Comparison of ENCODE assay signal across 12 cellular contexts in genomic region chr20:25272223-25273000, GRCh38. TPM values are rescaled to one million over a fixed set of nuclear protein-coding genes. Genes with fewer than 3 reads are reported as not detected.
DNase-seq lines count a peak whose midpoint lies in the region; TF ChIP-seq lines count a peak whose summit lies in the region.
"Had no signal": no experiment of that assay in that cellular context is flagged by ENCODE, and none has a peak within 500 bp of the region (broad histone marks: within the 10 kb centered on the region; RNA-seq: fewer than 3 reads in every experiment).

No MANE protein-coding gene starts in this region.

- H3K27me3 ChIP-seq in mesenchymal stem cell (ENCODE audit: control insufficient read depth in 1 of 2, insufficient read depth in 1 of 2, low read length in 2 of 2) (no peaks in the 10 kb centered on the region), suprapubic skin (no peaks in the 10 kb centered on the region)

- no peak overlapping the region for H2AK5ac ChIP-seq in mesenchymal stem cell (ENCODE audit: low read length, severe bottlenecking)

- no peak overlapping the region for H3K14ac ChIP-seq in mesenchymal stem cell (ENCODE audit: low read length in 2 of 2)

- H2BK12ac ChIP-seq in mesenchymal stem cell (ENCODE audit: low read length in 2 of 2), result no peak overlapping the region

- DNase-seq in activated gamma-delta T cell treated with Interleukin-2 at 50 U/mL for 16 hours (peak; percentile 1), activated gamma-delta T cell (lab: John Stamatoyannopoulos, UW) (no peak), mesenchymal stem cell (no peak), suprapubic skin (ENCODE audit: low spot score in 2 of 2) (peak; percentile 44 to 56), DMS53 treated with DMSO at 0.1 percent for 48 hours (lab: John Stamatoyannopoulos, UW; ENCODE audit: unreplicated experiment) (no peak)
- DNase-seq in activated T-cell treated with anti-CD3 and anti-CD28 coated beads, Interleukin-2, amount 50 U/mL, for 1 hour, result no peak
- DNase-seq in activated CD4-positive, alpha-beta T cell treated with anti-CD3 and anti-CD28 coated beads, Interleukin-2, amount 50 U/mL, for 48 hours, result no peak
- DNase-seq: central memory CD4-positive, alpha-beta T cell; NCI-H2081 treated with DMSO at 0.1 percent for 48 hours; SIG-M5; stimulated activated CD4-positive, alpha-beta T cell treated with anti-CD3 and anti-CD28 coated beads, Interleukin-4, amount 100 ng/mL, for 1 hour had no signal

- peak overlapping the region; percentile 90 for H3K27ac ChIP-seq in cingulate gyrus (ENCODE audit: low read depth, low read length)
- H3K27ac ChIP-seq in mesenchymal stem cell (ENCODE audit: low read length, poor library complexity, severe bottlenecking), result peak overlapping the region; percentile 28
- H3K27ac ChIP-seq in suprapubic skin, result peak overlapping the region; percentile 61

- H3K9me3 ChIP-seq in mesenchymal stem cell (ENCODE audit: control insufficient read depth, low read length) (no peaks in the 10 kb centered on the region), suprapubic skin (no peaks in the 10 kb centered on the region)

- H4K8ac ChIP-seq in mesenchymal stem cell (ENCODE audit: low read length), result no peak overlapping the region

- TF ChIP-seq EP300 in suprapubic skin (IDR thresholded peaks at IDR 0.05), result no peak

- no peak for TF ChIP-seq POLR2A in suprapubic skin (IDR thresholded peaks at IDR 0.05)

- no peak for TF ChIP-seq CTCF in suprapubic skin (IDR thresholded peaks at IDR 0.05)

- H3K4me3 ChIP-seq in mesenchymal stem cell (ENCODE audit: insufficient read depth in 1 of 2, low read depth in 1 of 2, low read length in 2 of 2) (no peak overlapping the region), suprapubic skin (no peak overlapping the region)

- H3K4me1 ChIP-seq in mesenchymal stem cell (ENCODE audit: control insufficient read depth, insufficient read depth, low read depth, low read length), result peaks cover 32% of the 10 kb centered on the region
- peaks cover 24% of the 10 kb centered on the region for H3K4me1 ChIP-seq in suprapubic skin

- H3K18ac ChIP-seq in mesenchymal stem cell (ENCODE audit: low read depth in 1 of 2, low read length in 2 of 2), result no peak overlapping the region

- no peak overlapping the region for H2BK15ac ChIP-seq in mesenchymal stem cell (ENCODE audit: low read depth, poor library complexity, severe bottlenecking)

- H2AFZ ChIP-seq in mesenchymal stem cell (ENCODE audit: low read depth, low read length), result no peak overlapping the region

- no peak overlapping the region for H4K91ac ChIP-seq in mesenchymal stem cell (ENCODE audit: low read length)

- no peak overlapping the region for H3K4me2 ChIP-seq in mesenchymal stem cell (ENCODE audit: low read length, poor library complexity, severe bottlenecking)

- WGBS in mesenchymal stem cell, result 91% methylated on average over 19 of the region's 19 CpGs
- WGBS in suprapubic skin, result 85% methylated on average over 19 of the region's 19 CpGs

- H3K23ac ChIP-seq in mesenchymal stem cell (ENCODE audit: low read length in 2 of 2), result no peak overlapping the region

- no peak overlapping the region for H3K9ac ChIP-seq in mesenchymal stem cell (ENCODE audit: low read length)

- H3K79me1 ChIP-seq in mesenchymal stem cell (replicated peaks; ENCODE audit: low read length, poor library complexity, severe bottlenecking), result peaks cover 44% of the 10 kb centered on the region

- H2BK120ac ChIP-seq in mesenchymal stem cell (ENCODE audit: low read depth, low read length), result no peak overlapping the region

- H3K36me3 ChIP-seq in mesenchymal stem cell (ENCODE audit: control insufficient read depth in 1 of 2, insufficient read depth in 2 of 2, low read depth in 1 of 2, low read length in 2 of 2) (peaks cover 82 to 84% of the 10 kb centered on the region in 2 experiments), suprapubic skin (peaks cover 73% of the 10 kb centered on the region)

- no peak overlapping the region for H3K4ac ChIP-seq in mesenchymal stem cell (ENCODE audit: low read depth in 1 of 2, low read length in 2 of 2)

- H2BK5ac ChIP-seq in mesenchymal stem cell (ENCODE audit: low read depth, low read length, poor library complexity, severe bottlenecking), result no peak overlapping the region

RNA-seq across cellular contexts. Expression of gene PYGB, which starts 24.5 kb away (rescaled TPM):
- polyA plus RNA-seq in mesenchymal stem cell (2013, experiment 1 of 2), result 50.3 TPM
- polyA plus RNA-seq in mesenchymal stem cell (2013, experiment 2 of 2), result 48.3 TPM
- total RNA-seq in suprapubic skin, result 100 to 1,000 TPM; 142 to 247 (median 198) TPM

Comparison
In these comparisons a context has a peak if more than half of its experiments do, and no peak if none do; other contexts are left out.
1. DNase-seq: peak in activated gamma-delta T cell treated with Interleukin-2 at 50 U/mL for 16 hours (single experiment) and suprapubic skin (2 of 2); none in activated gamma-delta T cell (single experiment), mesenchymal stem cell (single experiment), activated T-cell treated with anti-CD3 and anti-CD28 coated beads, Interleukin-2, amount 50 U/mL, for 1 hour (single experiment), activated CD4-positive, alpha-beta T cell treated with anti-CD3 and anti-CD28 coated beads, Interleukin-2, amount 50 U/mL, for 48 hours (0 of 2) and DMS53 treated with DMSO at 0.1 percent for 48 hours (single experiment).
2. H3K27ac ChIP-seq: peak in every context shown above with its lines; median percentile 90 in cingulate gyrus; 61 in suprapubic skin; 28 in mesenchymal stem cell.